35 cellular contexts compared by ENCODE assay signal in the genomic region with DNA sequence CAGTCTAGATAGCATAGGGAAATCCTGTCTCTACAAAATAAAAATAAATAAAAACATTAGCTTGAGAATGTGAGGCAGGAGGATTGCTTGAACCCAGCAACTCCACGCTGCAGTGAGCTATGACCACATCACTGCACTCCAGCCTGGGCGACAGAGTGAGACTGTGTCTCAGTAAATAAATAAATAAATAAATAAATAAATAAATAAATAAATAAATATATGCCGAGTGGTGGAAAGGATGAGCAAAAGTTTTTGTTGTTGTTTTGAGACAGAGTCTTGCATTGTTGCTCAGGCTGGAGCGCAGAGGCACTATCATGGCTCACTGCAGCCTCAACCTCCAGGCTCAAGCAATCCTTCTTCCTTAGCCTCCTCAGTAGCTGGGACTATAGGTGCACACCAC.
"Had no signal": no experiment of that assay in that cellular context is flagged by ENCODE, and none has a peak within 500 bp of the region (broad histone marks: within the 10 kb centered on the region; RNA-seq: fewer than 3 reads in every experiment).

No MANE protein-coding gene starts in this region.

- H3K27ac ChIP-seq: KMS-11 had no signal

- H3K27me3 ChIP-seq: MG63 had no signal

- H3K9ac ChIP-seq: KMS-11 had no signal

- H3K36me3 ChIP-seq: MG63 had no signal

- DNase-seq: Karpas-422, Kasumi-1, MG63, MM.1S, MV-4-11, NCI-H1048, NCI-H1092, NCI-H1092 treated with DMSO at 0.1 percent for 48 hours, NCI-H1105, NCI-H1105 treated with DMSO at 0.1 percent for 48 hours, NCI-H1417, NCI-H1436, NCI-H1436 treated with DMSO at 0.1 percent for 48 hours, NCI-H146, NCI-H1694, NCI-H1694 treated with DMSO at 0.1 percent for 48 hours, NCI-H187, NCI-H187 treated with DMSO at 0.1 percent for 48 hours, NCI-H1930, NCI-H2029, NCI-H2029 treated with DMSO at 0.1 percent for 48 hours, NCI-H2081, NCI-H2081 treated with DMSO at 0.1 percent for 48 hours, NCI-H2107, NCI-H2171, NCI-H2171 treated with DMSO at 0.1 percent for 48 hours, NCI-H2227 treated with DMSO at 0.1 percent for 48 hours, NCI-H226, NCI-H345, NCI-H446, NCI-H446 treated with DMSO at 0.1 percent for 48 hours, NCI-H510A, NCI-H510A treated with DMSO at 0.1 percent for 48 hours, NCI-H524 had no signal

- H3K4me3 ChIP-seq: MG63 had no signal
